22 cellular contexts compared by ENCODE assay signal in the genomic region with DNA sequence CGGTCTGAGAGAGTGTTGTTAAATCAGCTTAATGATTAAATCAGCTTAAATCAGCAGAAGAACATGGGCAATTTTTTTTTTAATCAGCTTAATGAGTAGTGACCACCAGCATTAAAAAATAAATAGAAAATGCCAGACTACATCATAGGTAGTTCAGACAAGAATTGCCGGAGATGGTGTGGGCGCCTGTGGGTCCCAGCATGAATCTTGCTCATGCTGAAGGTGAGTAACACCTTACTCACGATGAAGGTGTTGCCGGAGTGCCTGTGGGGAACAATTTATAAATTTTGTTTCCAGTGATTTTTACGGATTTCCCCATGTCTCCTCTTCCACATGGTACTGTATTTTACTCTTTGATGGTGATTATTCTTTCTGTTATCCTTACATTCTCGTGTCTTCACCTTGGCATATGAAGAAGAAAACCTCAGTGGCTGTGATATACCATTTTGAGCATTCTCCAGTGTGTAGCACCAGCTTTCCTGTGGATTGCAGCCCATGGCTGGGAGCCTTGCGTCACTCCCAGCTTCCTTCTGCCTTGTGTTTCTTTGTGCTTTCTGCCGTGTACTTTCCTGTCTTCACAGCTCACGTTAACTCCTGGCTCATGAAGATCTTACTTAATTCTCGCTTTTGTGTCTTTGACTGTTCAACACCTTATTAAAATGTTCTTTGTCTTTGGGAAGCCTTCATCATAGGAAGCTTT. TPM values are rescaled to one million over a fixed set of nuclear protein-coding genes. Genes with fewer than 3 reads are reported as not detected.
DNase-seq lines count a peak whose midpoint lies in the region; ATAC-seq, FAIRE-seq and TF ChIP-seq lines count a peak whose summit lies in the region.
"Had no signal": no experiment of that assay in that cellular context is flagged by ENCODE, and none has a peak within 500 bp of the region (broad histone marks: within the 10 kb centered on the region; RNA-seq: fewer than 3 reads in every experiment).

No MANE protein-coding gene starts in this region.

- in situ Hi-C loops in GM12878 (cut with MboI), result no loop called here

- H3K9me3 Mint-ChIP-seq in osteocyte (ENCODE audit: unreplicated experiment), result no peaks in the 10 kb centered on the region
- H3K9me3 Mint-ChIP-seq: activated naive CD8-positive, alpha-beta T cell treated with anti-CD3 and anti-CD28 coated beads, Interleukin-2, amount 10 ng/mL, durations not matched to agents 7 days and 5 days had no signal

- H3K4me3 ChIP-seq in GM12878, result no peak overlapping the region
- H3K4me3 ChIP-seq: A549 had no signal

- FAIRE-seq in GM12878 (lab: Jason Lieb, UNC), result no peak
- FAIRE-seq: A549, H1, TTC549 had no signal

- H3K36me3 ChIP-seq in GM12878 (ENCODE audit: control insufficient read depth in 2 of 2, insufficient read depth in 2 of 2, low read length in 1 of 2), result no peaks in the 10 kb centered on the region

- peaks cover 40% of the 10 kb centered on the region for H3K27me3 Mint-ChIP-seq in osteocyte (ENCODE audit: unreplicated experiment)
- H3K27me3 Mint-ChIP-seq: activated CD8-positive, alpha-beta memory T cell treated with anti-CD3 and anti-CD28 coated beads, Interleukin-2, amount 10 ng/mL, durations not matched to agents 7 days and 5 days had no signal

- intact Hi-C loops in GM12878 (cut with micrococcal nuclease; ENCODE audit: unreplicated experiment), result no loop called here

- no peaks in the 10 kb centered on the region for H3K4me1 Mint-ChIP-seq in osteocyte (ENCODE audit: unreplicated experiment)

- no peak for TF ChIP-seq POLR2A in GM12878 (IDR thresholded peaks at IDR 0.05; ENCODE audit: low read depth, low read length)

- no peaks in the 10 kb centered on the region for H3K27me3 ChIP-seq in GM12878 (replicated peaks in 1 of 2; ENCODE audit: control insufficient read depth in 2 of 2, insufficient read depth in 2 of 2, low read length in 1 of 2)

- no peak overlapping the region for H3K4me2 ChIP-seq in GM12878 (ENCODE audit: control insufficient read depth, insufficient read depth)
- H3K4me2 ChIP-seq: A549 had no signal

- H3K9me3 ChIP-seq in GM12878 (replicated peaks; ENCODE audit: control insufficient read depth, insufficient read depth, low read length), result no peaks in the 10 kb centered on the region
- H3K9me3 ChIP-seq: A549 had no signal

- WGBS in GM12878 (ENCODE audit: insufficient coverage, insufficient replicate concordance, low lambda C conversion rate, missing lambda C conversion rate), result 55% methylated on average over 11 of the region's 11 CpGs

- POLR2A ChIA-PET in GM12878 (lab: Charles Lee), result no interaction called here

- RAD21 ChIA-PET in GM12878 (lab: Charles Lee; ENCODE audit: unreplicated experiment), result no interaction called here

- no peaks in the 10 kb centered on the region for H3K36me3 Mint-ChIP-seq in osteocyte (ENCODE audit: unreplicated experiment)
- H3K36me3 Mint-ChIP-seq: activated CD8-positive, alpha-beta memory T cell treated with anti-CD3 and anti-CD28 coated beads, Interleukin-2, amount 10 ng/mL, durations not matched to agents 7 days and 5 days; activated naive CD8-positive, alpha-beta T cell treated with anti-CD3 and anti-CD28 coated beads, Interleukin-2, amount 10 ng/mL, durations not matched to agents 7 days and 5 days had no signal

- TF ChIP-seq CTCF in GM12878 (IDR thresholded peaks at IDR 0.05 in 2 of 3, conservative IDR thresholded peaks at IDR 0.05 in 1 of 3; ENCODE audit: control insufficient read depth in 2 of 3, extremely low read depth in 1 of 3, insufficient read depth in 1 of 3, low read depth in 3 of 3, low read length in 3 of 3), result no peak
- TF ChIP-seq CTCF in osteocyte (IDR thresholded peaks at IDR 0.05), result no peak
- TF ChIP-seq CTCF in omental fat pad (IDR thresholded peaks at IDR 0.05), result no peak

- TF ChIP-seq EP300 in GM12878 (IDR thresholded peaks at IDR 0.05; ENCODE audit: borderline replicate concordance in 1 of 2, control insufficient read depth in 1 of 2, low read depth in 2 of 2, low read length in 2 of 2), result no peak

- ATAC-seq in GM12878 (no peak), GM18873 (IDR thresholded peaks at IDR 0.05; ENCODE audit: low FRiP score, unreplicated experiment) (no peak), omental fat pad (ENCODE audit: low FRiP score) (no peak)
- ATAC-seq: A549; activated CD8-positive, alpha-beta memory T cell treated with anti-CD3 and anti-CD28 coated beads, Interleukin-2, amount 10 ng/mL, durations not matched to agents 7 days and 5 days; Right ventricle myocardium inferior had no signal

- no TSS peak for BruUV-seq in GM12878 (replicated peaks; lab: Mats Ljungman, UMichigan)

- H3K4me3 Mint-ChIP-seq in osteocyte (ENCODE audit: unreplicated experiment), result no peak overlapping the region
- H3K4me3 Mint-ChIP-seq: activated CD8-positive, alpha-beta memory T cell treated with anti-CD3 and anti-CD28 coated beads, Interleukin-2, amount 10 ng/mL, durations not matched to agents 7 days and 5 days; activated naive CD8-positive, alpha-beta T cell treated with anti-CD3 and anti-CD28 coated beads, Interleukin-2, amount 10 ng/mL, durations not matched to agents 7 days and 5 days had no signal

- H3K27ac ChIP-seq in GM12878 (ENCODE audit: control insufficient read depth, insufficient read depth), result no peak overlapping the region
- H3K27ac ChIP-seq: A549 had no signal

- H3K79me2 ChIP-seq in GM12878 (ENCODE audit: control insufficient read depth, insufficient read depth, low read length), result no peaks in the 10 kb centered on the region

- no peaks in the 10 kb centered on the region for H4K20me1 ChIP-seq in GM12878 (ENCODE audit: control insufficient read depth, insufficient read depth)

- SMC1A ChIA-PET in GM12878 (lab: Charles Lee; ENCODE audit: uncharacterized antibody, unreplicated experiment), result interaction anchor here (1.6 to 1.9 kb wide), 2 partner anchors 9 to 13 kb away, joined by 3 read pairs; no protein-coding TSS in a partner anchor

- no peak for TF ChIP-seq RAD21 in GM12878 (IDR thresholded peaks at IDR 0.05; ENCODE audit: insufficient read depth, low read depth, low read length)

- peak; percentile 18 for DNase-seq in activated CD4-positive, alpha-beta T cell treated with anti-CD3 and anti-CD28 coated beads for 48 hours
- no peak for DNase-seq in activated CD4-positive, alpha-beta T cell treated with anti-CD3 and anti-CD28 coated beads for 1 hour
- DNase-seq in MV-4-11 (lab: John Stamatoyannopoulos, UW) (peak; percentile 11), GM12878 (ENCODE audit: low read depth, low spot score) (no peak), renal cortical epithelial cell (ENCODE audit: low read depth) (peak; percentile 84), osteocyte (ENCODE audit: extremely low spot score, unreplicated experiment) (no peak), omental fat pad (ENCODE audit: low spot score) (no peak)
- DNase-seq: activated CD4-positive, alpha-beta T cell treated with anti-CD3 and anti-CD28 coated beads for 4 hours; activated CD8-positive, alpha-beta memory T cell treated with anti-CD3 and anti-CD28 coated beads, Interleukin-2, amount 10 ng/mL, durations not matched to agents 7 days and 5 days; activated naive CD8-positive, alpha-beta T cell treated with anti-CD3 and anti-CD28 coated beads, Interleukin-2, amount 10 ng/mL, durations not matched to agents 7 days and 5 days; C1 segment of cervical spinal cord; effector memory CD4-positive, alpha-beta T cell; NCI-H1436 treated with DMSO at 0.1 percent for 48 hours; NCI-H510A treated with DMSO at 0.1 percent for 48 hours; retina; trophoblast cell had no signal

- H3K27ac Mint-ChIP-seq in osteocyte (ENCODE audit: unreplicated experiment), result no peak overlapping the region
- H3K27ac Mint-ChIP-seq: activated CD8-positive, alpha-beta memory T cell treated with anti-CD3 and anti-CD28 coated beads, Interleukin-2, amount 10 ng/mL, durations not matched to agents 7 days and 5 days; activated naive CD8-positive, alpha-beta T cell treated with anti-CD3 and anti-CD28 coated beads, Interleukin-2, amount 10 ng/mL, durations not matched to agents 7 days and 5 days had no signal

- H2AFZ ChIP-seq in GM12878 (ENCODE audit: control insufficient read depth, low read depth, low read length), result no peak overlapping the region

- CTCF ChIA-PET in GM12878 (lab: Yijun Ruan, JAX), result interaction anchor here (0.6 kb wide), 1 partner anchor 31 kb away, joined by 3 read pairs; no protein-coding TSS in a partner anchor

- H3K4me1 ChIP-seq in GM12878 (ENCODE audit: control insufficient read depth, insufficient read depth, low read length), result no peaks in the 10 kb centered on the region
- H3K4me1 ChIP-seq: A549 had no signal

- H3K9ac ChIP-seq in GM12878 (ENCODE audit: control insufficient read depth, insufficient read depth, low read length), result no peak overlapping the region

RNA-seq across cellular contexts. Expression of a gene that starts 4.7 kb away (rescaled TPM):
- not detected in 2 replicates for total RNA-seq in GM12878 (2013; cell fraction: nucleolus; rRNA removed)
- total RNA-seq in GM12878 (2014; rRNA removed) (not detected in 2 replicates), GM12878 (2014; rRNA removed; fragmentation: Illumina TruSeq; extraction: Trizol) (not detected in 2 replicates), GM12878 (2021) (not detected in 2 replicates), renal cortical epithelial cell (2.8 and 4.5 TPM in 2 replicates), osteocyte (not detected in 2 replicates), omental fat pad (1 to 10 TPM in 2 of 4 donors, under 1 TPM in 2; 0.28 to 8.0 (median 1.1) TPM)
- not detected for polyA plus RNA-seq in GM12878 (2011; ENCODE audit: low read depth)
- polyA plus RNA-seq in GM12878 (2011; rRNA removed) (0.12 TPM in 1 of 2 replicates, not detected in the other), GM12878 (2014; fragmentation: Illumina TruSeq; extraction: Trizol) (not detected in 2 replicates), GM12878 (2014; fragmentation: Nextera tagmentation; extraction: Ambion mirVana) (not detected), GM12878 (2014; rRNA removed) (not detected in 2 replicates), GM12878 (2016; fragmentation: Nextera tagmentation; extraction: Ambion mirVana) (not detected)
- not detected in 2 replicates for polyA plus RNA-seq in GM12878 (2011; cell fraction: cytosol; rRNA removed)
- polyA plus RNA-seq in GM12878 (2011; cell fraction: nucleus; rRNA removed), result not detected in 2 replicates
- polyA plus RNA-seq in GM12878 (2012), result not detected in 2 replicates
- not detected in 2 replicates for polyA minus RNA-seq in GM12878 (2011; rRNA and poly(A)+ RNA removed)
- polyA minus RNA-seq in GM12878 (2011; cell fraction: cytosol; rRNA and poly(A)+ RNA removed), result not detected in 2 replicates
- polyA minus RNA-seq in GM12878 (2011; cell fraction: nucleus; rRNA and poly(A)+ RNA removed), result not detected in 2 replicates
- total RNA-seq: H1 had no signal
- polyA plus RNA-seq: H1 had no signal

RNA-seq across cellular contexts. Expression of a gene that starts 9.4 kb away (rescaled TPM):
- total RNA-seq in GM12878 (2013; cell fraction: nucleolus; rRNA removed), result not detected in 2 replicates
- total RNA-seq in GM12878 (2014; rRNA removed) (not detected in 2 replicates), GM12878 (2014; rRNA removed; fragmentation: Illumina TruSeq; extraction: Trizol) (not detected in 2 replicates), GM12878 (2021) (not detected in 2 replicates), renal cortical epithelial cell (not detected in 2 replicates), osteocyte (not detected in 2 replicates), omental fat pad (not detected)
- not detected for polyA plus RNA-seq in GM12878 (2011; ENCODE audit: low read depth)
- polyA plus RNA-seq in GM12878 (2011; rRNA removed) (not detected in 2 replicates), GM12878 (2014; fragmentation: Illumina TruSeq; extraction: Trizol) (not detected in 2 replicates), GM12878 (2014; fragmentation: Nextera tagmentation; extraction: Ambion mirVana) (not detected), GM12878 (2014; rRNA removed) (not detected in 2 replicates), GM12878 (2016; fragmentation: Nextera tagmentation; extraction: Ambion mirVana) (not detected)
- not detected in 2 replicates for polyA plus RNA-seq in GM12878 (2011; cell fraction: cytosol; rRNA removed)
- not detected in 2 replicates for polyA plus RNA-seq in GM12878 (2011; cell fraction: nucleus; rRNA removed)
- polyA plus RNA-seq in GM12878 (2012), result not detected in 2 replicates
- not detected in 2 replicates for polyA minus RNA-seq in GM12878 (2011; rRNA and poly(A)+ RNA removed)
- not detected in 2 replicates for polyA minus RNA-seq in GM12878 (2011; cell fraction: cytosol; rRNA and poly(A)+ RNA removed)
- polyA minus RNA-seq in GM12878 (2011; cell fraction: nucleus; rRNA and poly(A)+ RNA removed), result not detected in 2 replicates
- total RNA-seq: activated CD8-positive, alpha-beta memory T cell treated with anti-CD3 and anti-CD28 coated beads, Interleukin-2, amount 10 ng/mL, durations not matched to agents 7 days and 5 days; activated naive CD8-positive, alpha-beta T cell treated with anti-CD3 and anti-CD28 coated beads, Interleukin-2, amount 10 ng/mL, durations not matched to agents 7 days and 5 days; H1; kidney epithelial cell had no signal
- polyA plus RNA-seq: A549, H1 had no signal

Comparison
In these comparisons a context has a peak if more than half of its experiments do, and no peak if none do; other contexts are left out.
1. DNase-seq: peak in activated CD4-positive, alpha-beta T cell treated with anti-CD3 and anti-CD28 coated beads for 48 hours (single experiment), MV-4-11 (single experiment) and renal cortical epithelial cell (single experiment); none in activated CD4-positive, alpha-beta T cell treated with anti-CD3 and anti-CD28 coated beads for 1 hour (single experiment), GM12878 (single experiment), osteocyte (single experiment) and omental fat pad (single experiment).